In genomic region chr2:42168459-42169099, GRCh38 we compare ENCODE assay signal across 9 cellular contexts. TPM values are rescaled to one million over a fixed set of nuclear protein-coding genes. Genes with fewer than 3 reads are reported as not detected.
DNase-seq lines count a peak whose midpoint lies in the region; ATAC-seq and TF ChIP-seq lines count a peak whose summit lies in the region.
"Had no signal": no experiment of that assay in that cellular context is flagged by ENCODE, and none has a peak within 500 bp of the region (broad histone marks: within the 10 kb centered on the region; RNA-seq: fewer than 3 reads in every experiment).

No MANE protein-coding gene starts in this region.

- no peaks in the 10 kb centered on the region for H3K27me3 ChIP-seq in mucosa of rectum (ENCODE audit: control insufficient read depth in 2 of 2, insufficient read depth in 2 of 2, low read length in 2 of 2)
- no peaks in the 10 kb centered on the region for H3K27me3 ChIP-seq in uterus

- no peaks in the 10 kb centered on the region for H3K36me3 Mint-ChIP-seq in central memory CD8-positive, alpha-beta T cell (ENCODE audit: insufficient read depth)

- no peaks in the 10 kb centered on the region for H3K9me3 ChIP-seq in mucosa of rectum (ENCODE audit: control insufficient read depth in 2 of 2, low read length in 2 of 2)
- H3K9me3 ChIP-seq in uterus = no peaks in the 10 kb centered on the region

- H3K4me3 ChIP-seq in mucosa of rectum (ENCODE audit: low read length in 2 of 2) = peak overlapping the region; percentile 49 to 63
- H3K4me3 ChIP-seq in uterus = peak overlapping the region in 1 of 2 donors; percentile 15

- peak overlapping the region; percentile 23 for H3K4me3 Mint-ChIP-seq in central memory CD8-positive, alpha-beta T cell
- H3K4me3 Mint-ChIP-seq: activated T-cell treated with anti-CD3 and anti-CD28 coated beads, Interleukin-2, amount 50 U/mL, for 24 hours had no signal

- H3K4me1 Mint-ChIP-seq in central memory CD8-positive, alpha-beta T cell = peaks cover 14% of the 10 kb centered on the region

- intact Hi-C loops in Right ventricle myocardium superior (cut with DNase I) (no loop called here), cardiac septum (cut with DNase I) (loop anchor here (2.0 kb wide), 1 partner anchor 70 kb away; no protein-coding TSS in a partner anchor), uterus (cut with DNase I; ENCODE audit: low total_unique reads) (no loop called here)

- H3K27ac ChIP-seq in mucosa of rectum (ENCODE audit: low read depth in 2 of 2, low read length in 2 of 2) = peak overlapping the region; percentile 63 to 66
- H3K27ac ChIP-seq in uterus = peak overlapping the region; percentile 89 to 90

- H3K36me3 ChIP-seq in mucosa of rectum (ENCODE audit: control insufficient read depth in 2 of 2, insufficient read depth in 2 of 2, low read length in 2 of 2) = no peaks in the 10 kb centered on the region
- H3K36me3 ChIP-seq in uterus = no peaks in the 10 kb centered on the region

- peak overlapping the region in 1 of 2 donors; percentile 33 for H3K9ac ChIP-seq in mucosa of rectum (ENCODE audit: low read depth in 1 of 2, low read length in 2 of 2)

- no peak for TF ChIP-seq CTCF in uterus (IDR thresholded peaks at IDR 0.05)

- no peak for TF ChIP-seq POLR2A in uterus (IDR thresholded peaks at IDR 0.05)

- H3K27me3 Mint-ChIP-seq in central memory CD8-positive, alpha-beta T cell = no peaks in the 10 kb centered on the region
- H3K27me3 Mint-ChIP-seq: activated T-cell treated with anti-CD3 and anti-CD28 coated beads, Interleukin-2, amount 50 U/mL, for 24 hours had no signal

- DNase-seq in Right ventricle myocardium superior (no peak), cardiac septum (ENCODE audit: low spot score) (no peak), uterus (no peak), NCI-H1092 treated with DMSO at 0.1 percent for 48 hours (lab: John Stamatoyannopoulos, UW) (no peak), NCI-H2227 (lab: John Stamatoyannopoulos, UW; ENCODE audit: unreplicated experiment) (no peak), H4 (ENCODE audit: low spot score) (no peak)
- DNase-seq in central memory CD8-positive, alpha-beta T cell (ENCODE audit: low spot score in 2 of 2) = no peak

- peaks cover 18 to 19% of the 10 kb centered on the region in 2 donors for H3K4me1 ChIP-seq in mucosa of rectum (ENCODE audit: control insufficient read depth in 2 of 2, insufficient read depth in 2 of 2, low read length in 2 of 2)
- H3K4me1 ChIP-seq in uterus = peaks cover 0 to 12% of the 10 kb centered on the region in 2 donors

- no peak overlapping the region for H3K27ac Mint-ChIP-seq in central memory CD8-positive, alpha-beta T cell (ENCODE audit: low read depth)
- H3K27ac Mint-ChIP-seq: activated T-cell treated with anti-CD3 and anti-CD28 coated beads, Interleukin-2, amount 50 U/mL, for 24 hours had no signal

- H3K9me3 Mint-ChIP-seq in central memory CD8-positive, alpha-beta T cell = no peaks in the 10 kb centered on the region
- H3K9me3 Mint-ChIP-seq: activated T-cell treated with anti-CD3 and anti-CD28 coated beads, Interleukin-2, amount 50 U/mL, for 24 hours had no signal

- ATAC-seq in Right ventricle myocardium superior (ENCODE audit: poor library complexity) = peak; percentile 3
- no peak for ATAC-seq in central memory CD8-positive, alpha-beta T cell (replicated peaks; ENCODE audit: extremely low read depth, poor library complexity, severe bottlenecking)

RNA-seq across cellular contexts. Expression of gene EML4, which starts 0.6 kb away (rescaled TPM):
- total RNA-seq in Right ventricle myocardium superior (4.4 TPM), cardiac septum (7.9 TPM), uterus (10 to 100 TPM; 27.4 to 96.8 (median 58.0) TPM)
- 25.7 and 30.6 TPM in 2 replicates for total RNA-seq in H4 (2014; rRNA removed; shearing (Covaris generic))
